Comparison of ENCODE assay signal across 28 cellular contexts in genomic region chr6:50285735-50286134, GRCh38.
"Had no signal": no experiment of that assay in that cellular context is flagged by ENCODE, and none has a peak within 500 bp of the region (broad histone marks: within the 10 kb centered on the region; RNA-seq: fewer than 3 reads in every experiment).

No MANE protein-coding gene starts in this region.

- ATAC-seq: K562, Panc1, PC-3 had no signal

- H3K9me3 ChIP-seq: SK-N-SH had no signal

- H3K27me3 Mint-ChIP-seq: IgD-negative memory B cell had no signal

- DNase-seq: Kasumi-1; MV-4-11; NCI-H1048; NCI-H1105 treated with DMSO at 0.1 percent for 48 hours; NCI-H1417 treated with DMSO at 0.1 percent for 48 hours; NCI-H187; NCI-H2029; NCI-H2081 treated with DMSO at 0.1 percent for 48 hours; NCI-H2171; NCI-H226; NCI-H446; NCI-H510A; NCI-H524 treated with DMSO at 0.1 percent for 48 hours; NCI-H69; NCI-H774; NK-92 treated with Interleukin-12 subunit alpha and Interleukin-12 subunit beta, amount 100 ng/mL, for 24 hours; PC-3; SHP77; SK-N-SH; SW 1271; T-helper 1 cell had no signal

- H3K4me3 Mint-ChIP-seq: IgD-negative memory B cell had no signal

- H3K4me3 ChIP-seq: K562 had no signal

- H3K27ac Mint-ChIP-seq: IgD-negative memory B cell had no signal

- H3K9ac ChIP-seq: KMS-11, SK-N-SH had no signal

- H3K27ac ChIP-seq: HL-60, KMS-11, RWPE1 had no signal

- H3K4me2 ChIP-seq: KMS-11, SK-N-SH had no signal

- H3K4me1 Mint-ChIP-seq: IgD-negative memory B cell had no signal

- FAIRE-seq: HTR-8/SVneo, K562 had no signal

- H3K36me3 Mint-ChIP-seq: IgD-negative memory B cell had no signal
